10 cellular contexts compared by ENCODE assay signal in genomic region chr1:24720152-24720551, GRCh38. TPM values are rescaled to one million over a fixed set of nuclear protein-coding genes. Genes with fewer than 3 reads are reported as not detected.
DNase-seq lines count a peak whose midpoint lies in the region; ATAC-seq and TF ChIP-seq lines count a peak whose summit lies in the region.
"Had no signal": no experiment of that assay in that cellular context is flagged by ENCODE, and none has a peak within 500 bp of the region (broad histone marks: within the 10 kb centered on the region; RNA-seq: fewer than 3 reads in every experiment).

No MANE protein-coding gene starts in this region.

- peaks cover 10 to 22% of the 10 kb centered on the region in 2 donors for H3K4me1 ChIP-seq in ascending aorta
- H3K4me1 ChIP-seq in heart left ventricle: peaks cover 0 to 60% (median 37%) of the 10 kb centered on the region in 12 donors

- no peaks in the 10 kb centered on the region for H3K36me3 Mint-ChIP-seq in effector memory CD8-positive, alpha-beta T cell (ENCODE audit: insufficient read depth)
- H3K36me3 Mint-ChIP-seq: activated CD4-positive, alpha-beta memory T cell treated with anti-CD3 and anti-CD28 coated beads for 36 hours had no signal

- peaks cover 0 to 8% of the 10 kb centered on the region in 2 donors for H3K4me1 Mint-ChIP-seq in effector memory CD8-positive, alpha-beta T cell (ENCODE audit: low read depth in 2 of 2)

- no peaks in the 10 kb centered on the region for H3K9me3 ChIP-seq in ascending aorta
- H3K9me3 ChIP-seq in heart left ventricle: no peaks in the 10 kb centered on the region

- no peaks in the 10 kb centered on the region for H3K36me3 ChIP-seq in ascending aorta
- no peaks in the 10 kb centered on the region for H3K36me3 ChIP-seq in heart left ventricle

- TF ChIP-seq CTCF in ascending aorta (IDR thresholded peaks at IDR 0.05) (no peak), heart left ventricle (IDR thresholded peaks at IDR 0.05) (no peak)

- H3K27me3 ChIP-seq in ascending aorta (no peaks in the 10 kb centered on the region), heart left ventricle (no peaks in the 10 kb centered on the region)

- intact Hi-C loops in ascending aorta (cut with DNase I): loop anchor here (1.0 kb wide), 1 partner anchor 25 kb away; the partner anchor contains the start of gene CLIC4
- intact Hi-C loops in heart left ventricle (cut with DNase I): loop anchor here in 1 of 10 donors (2.0 kb wide), 1 partner anchor 25 kb away; the partner anchor contains the start of gene CLIC4
- intact Hi-C loops in posterior vena cava (cut with DNase I): no loop called here

- peaks cover 7 to 25% of the 10 kb centered on the region in 2 donors for H3K27me3 Mint-ChIP-seq in effector memory CD8-positive, alpha-beta T cell
- H3K27me3 Mint-ChIP-seq: activated CD4-positive, alpha-beta memory T cell treated with anti-CD3 and anti-CD28 coated beads for 36 hours had no signal

- H3K27ac ChIP-seq in ascending aorta (peak overlapping the region; percentile 76 to 87), heart left ventricle (peak overlapping the region; percentile 48 to 90 (median 76))
- H3K27ac ChIP-seq: C4-2B had no signal

- no peak for TF ChIP-seq POLR2A in heart left ventricle (IDR thresholded peaks at IDR 0.05)

- WGBS in heart left ventricle, 4 donors: 33 to 54% (median 40%) methylated on average over 10 to 12 of the region's 12 CpGs

- DNase-seq in C1 segment of cervical spinal cord (lab: John Stamatoyannopoulos, UW) (peak in 8 of 14 donors; percentile 14 to 83 (median 30)), ascending aorta (ENCODE audit: low spot score in 2 of 2) (peak; percentile 87 to 93), heart left ventricle (peak; percentile 91 to 97 (median 94)), posterior vena cava (ENCODE audit: low spot score) (peak; percentile 96), T-helper 2 cell (no peak), NCI-H1092 (lab: John Stamatoyannopoulos, UW) (no peak)
- DNase-seq in effector memory CD8-positive, alpha-beta T cell: no peak
- DNase-seq: activated CD4-positive, alpha-beta memory T cell treated with anti-CD3 and anti-CD28 coated beads for 36 hours had no signal

- H3K4me3 ChIP-seq in ascending aorta (no peak overlapping the region), heart left ventricle (no peak overlapping the region)

- H3K4me3 Mint-ChIP-seq in effector memory CD8-positive, alpha-beta T cell: no peak overlapping the region
- H3K4me3 Mint-ChIP-seq: activated CD4-positive, alpha-beta memory T cell treated with anti-CD3 and anti-CD28 coated beads for 36 hours had no signal

- ATAC-seq in heart left ventricle (peak; percentile 84 to 97 (median 96)), HG03565 (IDR thresholded peaks at IDR 0.05; ENCODE audit: unreplicated experiment) (no peak)
- ATAC-seq in effector memory CD8-positive, alpha-beta T cell (replicated peaks): no peak

- no peak overlapping the region for H3K27ac Mint-ChIP-seq in effector memory CD8-positive, alpha-beta T cell
- H3K27ac Mint-ChIP-seq: activated CD4-positive, alpha-beta memory T cell treated with anti-CD3 and anti-CD28 coated beads for 36 hours had no signal

- H3K9me3 Mint-ChIP-seq in effector memory CD8-positive, alpha-beta T cell: no peaks in the 10 kb centered on the region
- H3K9me3 Mint-ChIP-seq: activated CD4-positive, alpha-beta memory T cell treated with anti-CD3 and anti-CD28 coated beads for 36 hours had no signal

RNA-seq across cellular contexts. Expression of gene CLIC4, which starts 25.1 kb away (rescaled TPM):
- total RNA-seq in ascending aorta: 494 TPM
- total RNA-seq in heart left ventricle: 100 to 1,000 TPM; 280 to 917 (median 387) TPM
- polyA plus RNA-seq in heart left ventricle: 100 to 1,000 TPM; 111 to 726 TPM
- total RNA-seq in posterior vena cava: 100 to 1,000 TPM; 566 to 848 TPM

Comparison
In these comparisons a context has a peak if more than half of its experiments do, and no peak if none do; other contexts are left out.
1. DNase-seq: peak in C1 segment of cervical spinal cord (8 of 14), ascending aorta (2 of 2), heart left ventricle (5 of 5) and posterior vena cava (single experiment); none in T-helper 2 cell (0 of 5), effector memory CD8-positive, alpha-beta T cell (0 of 3) and NCI-H1092 (single experiment).
2. ATAC-seq: peak in heart left ventricle (4 of 4); none in effector memory CD8-positive, alpha-beta T cell (single experiment) and HG03565 (single experiment).